ENCODE assay signal across 33 cellular contexts in genomic region chr21:39109163-39109530, GRCh38.
"Had no signal": no experiment of that assay in that cellular context is flagged by ENCODE, and none has a peak within 500 bp of the region (broad histone marks: within the 10 kb centered on the region; RNA-seq: fewer than 3 reads in every experiment).

No MANE protein-coding gene starts in this region.

- H3K36me3 Mint-ChIP-seq: activated CD4-positive, alpha-beta memory T cell treated with anti-CD3 and anti-CD28 coated beads for 36 hours; activated naive CD4-positive, alpha-beta T cell treated with anti-CD3 and anti-CD28 coated beads, Interleukin-2, amount 50 U/mL, for 72 hours; activated naive CD8-positive, alpha-beta T cell treated with anti-CD3 and anti-CD28 coated beads for 36 hours had no signal

- H3K4me3 ChIP-seq: adrenal gland, cardiac muscle cell had no signal

- H3K27me3 Mint-ChIP-seq: activated CD4-positive, alpha-beta memory T cell treated with anti-CD3 and anti-CD28 coated beads for 36 hours; activated CD8-positive, alpha-beta T cell treated with anti-CD3 and anti-CD28 coated beads for 36 hours; activated naive CD8-positive, alpha-beta T cell treated with anti-CD3 and anti-CD28 coated beads for 36 hours had no signal

- DNase-seq: activated B cell treated with CpG ODN at 0.5 μM for 24 hours; activated CD4-positive, alpha-beta memory T cell treated with anti-CD3 and anti-CD28 coated beads for 36 hours; activated CD4-positive, alpha-beta T cell treated with anti-CD3 and anti-CD28 coated beads for 4 hours; activated CD4-positive, alpha-beta T cell treated with anti-CD3 and anti-CD28 coated beads, Interleukin-2, amount 10 ng/mL, durations not matched to agents 24 days and 14 days; activated CD4-positive, alpha-beta T cell treated with anti-CD3 and anti-CD28 coated beads, Interleukin-2, amount 50 U/mL, for 1 hour; activated CD4-positive, alpha-beta T cell treated with anti-CD3 and anti-CD28 coated beads, Interleukin-2, amount 50 U/mL, for 4 hours; activated CD4-positive, CD25-positive, alpha-beta regulatory T cell treated with anti-CD3 and anti-CD28 coated beads, Interleukin-2, amount 50 U/mL, for 72 hours; activated CD8-positive, alpha-beta T cell treated with anti-CD3 and anti-CD28 coated beads for 36 hours; activated gamma-delta T cell treated with Interleukin-2 at 50 U/mL for 16 hours; activated naive CD4-positive, alpha-beta T cell; activated naive CD4-positive, alpha-beta T cell treated with anti-CD3 and anti-CD28 coated beads for 36 hours; activated naive CD4-positive, alpha-beta T cell treated with anti-CD3 and anti-CD28 coated beads, Interleukin-2, amount 50 U/mL, for 16 hours; activated naive CD8-positive, alpha-beta T cell treated with anti-CD3 and anti-CD28 coated beads for 36 hours; activated T-cell treated with anti-CD3 and anti-CD28 coated beads for 4 hours; activated T-cell treated with anti-CD3 and anti-CD28 coated beads, Interleukin-2, amount 50 U/mL, for 1 hour; activated T-cell treated with anti-CD3 and anti-CD28 coated beads, Interleukin-2, amount 50 U/mL, for 4 hours; activated T-cell treated with anti-CD3 and anti-CD28 coated beads, Interleukin-2, amount 50 U/mL, for 72 hours; adrenal gland; amniotic stem cell; caudate nucleus; cerebellar nuclear complex; T-helper 1 cell; T-helper 2 cell; T-helper 9 cell had no signal

- H3K27ac ChIP-seq: adrenal gland, cardiac muscle cell, VCaP had no signal

- H3K27me3 ChIP-seq: adrenal gland, cardiac muscle cell had no signal

- H3K4me3 Mint-ChIP-seq: activated B cell treated with CpG ODN at 0.5 μM for 24 hours; activated CD4-positive, alpha-beta memory T cell treated with anti-CD3 and anti-CD28 coated beads for 36 hours; activated CD4-positive, alpha-beta T cell treated with anti-CD3 and anti-CD28 coated beads, Interleukin-2, amount 10 ng/mL, durations not matched to agents 24 days and 14 days; activated CD8-positive, alpha-beta T cell treated with anti-CD3 and anti-CD28 coated beads for 36 hours; activated naive CD4-positive, alpha-beta T cell treated with anti-CD3 and anti-CD28 coated beads for 36 hours; activated naive CD8-positive, alpha-beta T cell treated with anti-CD3 and anti-CD28 coated beads for 36 hours; activated T-cell treated with anti-CD3 and anti-CD28 coated beads, Interleukin-2, amount 50 U/mL, for 4 hours; activated T-cell treated with anti-CD3 and anti-CD28 coated beads, Interleukin-2, amount 50 U/mL, for 72 hours; activated T-helper 1 cell treated with anti-CD3 and anti-CD28 coated beads, Interleukin-12 subunit alpha, Interleukin-12 subunit beta, Interleukin-2, Interleukin-4 antibody, amounts not matched to agents 30 ng/mL and 10 ng/mL and 1 ng/mL, durations not matched to agents 14 hours and 24 hours and 36 hours; activated T-helper 17 cell treated with anti-CD3 and anti-CD28 coated beads, Interleukin-2, amount 50 U/mL, for 72 hours; brain; central memory CD8-positive, alpha-beta T cell; T-helper 1 cell treated with Interleukin-12 subunit alpha and Interleukin-12 subunit beta and Interleukin-4 antibody, amounts not matched to agents 30 μg/mL and 1 μg/mL, for 36 hours; T-helper 2 cell treated with Interferon-gamma antibody and Interleukin-4, amounts not matched to agents 5 μg/mL and 100 μg/mL, for 36 hours had no signal

- H3K9me3 ChIP-seq: adrenal gland had no signal

- H3K27ac Mint-ChIP-seq: activated B cell treated with CpG ODN at 0.5 μM for 24 hours; activated CD4-positive, alpha-beta memory T cell treated with anti-CD3 and anti-CD28 coated beads for 36 hours; activated CD4-positive, alpha-beta T cell treated with anti-CD3 and anti-CD28 coated beads, Interleukin-2, amount 10 ng/mL, durations not matched to agents 24 days and 14 days; activated CD8-positive, alpha-beta T cell treated with anti-CD3 and anti-CD28 coated beads for 36 hours; activated naive CD4-positive, alpha-beta T cell treated with anti-CD3 and anti-CD28 coated beads for 36 hours; activated naive CD4-positive, alpha-beta T cell treated with anti-CD3 and anti-CD28 coated beads, Interleukin-2, amount 50 U/mL, for 72 hours; activated naive CD8-positive, alpha-beta T cell treated with anti-CD3 and anti-CD28 coated beads for 36 hours; activated T-cell treated with anti-CD3 and anti-CD28 coated beads, Interleukin-2, amount 50 U/mL, for 72 hours; activated T-helper 1 cell treated with anti-CD3 and anti-CD28 coated beads, Interleukin-12 subunit alpha, Interleukin-12 subunit beta, Interleukin-2, Interleukin-4 antibody, amounts not matched to agents 30 ng/mL and 10 ng/mL and 1 ng/mL, durations not matched to agents 14 hours and 24 hours and 36 hours; activated T-helper 17 cell treated with anti-CD3 and anti-CD28 coated beads, Interleukin-2, amount 50 U/mL, for 72 hours; T-helper 1 cell treated with Interleukin-12 subunit alpha and Interleukin-12 subunit beta and Interleukin-4 antibody, amounts not matched to agents 30 μg/mL and 1 μg/mL, for 36 hours; T-helper 2 cell treated with Interferon-gamma antibody and Interleukin-4, amounts not matched to agents 5 μg/mL and 100 μg/mL, for 36 hours had no signal

- H3K4me1 Mint-ChIP-seq: activated B cell treated with CpG ODN at 0.5 μM for 24 hours; activated CD4-positive, alpha-beta T cell treated with anti-CD3 and anti-CD28 coated beads, Interleukin-2, amount 10 ng/mL, durations not matched to agents 24 days and 14 days; activated naive CD8-positive, alpha-beta T cell treated with anti-CD3 and anti-CD28 coated beads for 36 hours; activated T-helper 17 cell treated with anti-CD3 and anti-CD28 coated beads, Interleukin-2, amount 50 U/mL, for 72 hours; central memory CD8-positive, alpha-beta T cell had no signal

- ATAC-seq: activated CD8-positive, alpha-beta T cell treated with anti-CD3 and anti-CD28 coated beads for 36 hours; activated naive CD4-positive, alpha-beta T cell treated with anti-CD3 and anti-CD28 coated beads, Interleukin-2, amount 50 U/mL, for 72 hours; activated T-cell treated with anti-CD3 and anti-CD28 coated beads, Interleukin-2, amount 50 U/mL, for 4 hours; activated T-cell treated with anti-CD3 and anti-CD28 coated beads, Interleukin-2, amount 50 U/mL, for 72 hours; activated T-helper 17 cell treated with anti-CD3 and anti-CD28 coated beads, Interleukin-2, amount 50 U/mL, for 72 hours had no signal

- H3K9me3 Mint-ChIP-seq: activated B cell treated with CpG ODN at 0.5 μM for 24 hours; activated CD4-positive, alpha-beta memory T cell treated with anti-CD3 and anti-CD28 coated beads for 36 hours; activated CD4-positive, alpha-beta T cell treated with anti-CD3 and anti-CD28 coated beads, Interleukin-2, amount 10 ng/mL, durations not matched to agents 24 days and 14 days; activated CD8-positive, alpha-beta T cell treated with anti-CD3 and anti-CD28 coated beads for 36 hours; activated naive CD4-positive, alpha-beta T cell treated with anti-CD3 and anti-CD28 coated beads for 36 hours; activated naive CD4-positive, alpha-beta T cell treated with anti-CD3 and anti-CD28 coated beads, Interleukin-2, amount 50 U/mL, for 72 hours; activated naive CD8-positive, alpha-beta T cell treated with anti-CD3 and anti-CD28 coated beads for 36 hours; activated T-cell treated with anti-CD3 and anti-CD28 coated beads, Interleukin-2, amount 50 U/mL, for 4 hours; activated T-cell treated with anti-CD3 and anti-CD28 coated beads, Interleukin-2, amount 50 U/mL, for 72 hours; activated T-helper 1 cell treated with anti-CD3 and anti-CD28 coated beads, Interleukin-12 subunit alpha, Interleukin-12 subunit beta, Interleukin-2, Interleukin-4 antibody, amounts not matched to agents 30 ng/mL and 10 ng/mL and 1 ng/mL, durations not matched to agents 14 hours and 24 hours and 36 hours; activated T-helper 17 cell treated with anti-CD3 and anti-CD28 coated beads, Interleukin-2, amount 50 U/mL, for 72 hours; central memory CD8-positive, alpha-beta T cell; T-helper 1 cell treated with Interleukin-12 subunit alpha and Interleukin-12 subunit beta and Interleukin-4 antibody, amounts not matched to agents 30 μg/mL and 1 μg/mL, for 36 hours; T-helper 2 cell treated with Interferon-gamma antibody and Interleukin-4, amounts not matched to agents 5 μg/mL and 100 μg/mL, for 36 hours had no signal

- H3K36me3 ChIP-seq: adrenal gland, cardiac muscle cell had no signal
